Comparison of ENCODE assay signal across 9 cellular contexts in genomic region chr1:45953934-45954333, GRCh38.
DNase-seq lines count a peak whose midpoint lies in the region; ATAC-seq, FAIRE-seq and TF ChIP-seq lines count a peak whose summit lies in the region.
"Had no signal": no experiment of that assay in that cellular context is flagged by ENCODE, and none has a peak within 500 bp of the region (broad histone marks: within the 10 kb centered on the region; RNA-seq: fewer than 3 reads in every experiment).

No MANE protein-coding gene starts in this region.

- no peak overlapping the region for H4K8ac ChIP-seq in trophoblast cell (ENCODE audit: low read depth, low read length)

- H3K79me1 ChIP-seq in trophoblast cell (ENCODE audit: low read length), result no peaks in the 10 kb centered on the region

- no peak overlapping the region for H4K12ac ChIP-seq in trophoblast cell (ENCODE audit: low read depth, low read length)

- H3K4ac ChIP-seq in trophoblast cell (ENCODE audit: low read depth, low read length), result no peak overlapping the region

- peaks cover 23% of the 10 kb centered on the region for H3K4me1 ChIP-seq in cardiac muscle cell (ENCODE audit: low read depth)
- peaks cover 5 to 6% of the 10 kb centered on the region in 2 experiments for H3K4me1 ChIP-seq in trophoblast cell (ENCODE audit: control insufficient read depth in 1 of 2, insufficient read depth in 2 of 2, low read length in 2 of 2)

- no peak for FAIRE-seq in HTR-8/SVneo (lab: Jason Lieb, UNC)

- H3K36me3 ChIP-seq in cardiac muscle cell (no peaks in the 10 kb centered on the region), trophoblast cell (ENCODE audit: control insufficient read depth in 1 of 2, insufficient read depth in 2 of 2, low read length in 2 of 2) (no peaks in the 10 kb centered on the region)

- H3K9me3 ChIP-seq in cardiac muscle cell (ENCODE audit: low read depth) (no peaks in the 10 kb centered on the region), trophoblast cell (ENCODE audit: insufficient read depth, low read depth, low read length) (no peaks in the 10 kb centered on the region)

- no peak overlapping the region for H3K4me2 ChIP-seq in trophoblast cell (ENCODE audit: low read length)

- H3K27me3 ChIP-seq in cardiac muscle cell (no peaks in the 10 kb centered on the region), trophoblast cell (ENCODE audit: insufficient read depth, low read length) (no peaks in the 10 kb centered on the region)

- H3K79me2 ChIP-seq in trophoblast cell (ENCODE audit: control insufficient read depth, insufficient read depth, low read length, poor library complexity), result no peaks in the 10 kb centered on the region

- no peak overlapping the region for H2BK5ac ChIP-seq in trophoblast cell (ENCODE audit: low read depth, low read length, poor library complexity)

- H4K91ac ChIP-seq in trophoblast cell (ENCODE audit: low read depth, low read length), result no peak overlapping the region

- WGBS in trophoblast cell (ENCODE audit: extremely low coverage, insufficient coverage, insufficient read length), result no CpG with 5 or more reads among the region's 2 CpGs

- no peak for TF ChIP-seq CTCF in cardiac muscle cell (IDR thresholded peaks at IDR 0.05; ENCODE audit: low read depth, low read length)

- H3K27ac ChIP-seq in cardiac muscle cell (peak overlapping the region; percentile 71), trophoblast cell (ENCODE audit: low read depth, low read length) (peak overlapping the region; percentile 23)

- H2AK5ac ChIP-seq in trophoblast cell (ENCODE audit: low read length), result no peak overlapping the region

- no peak overlapping the region for H3K14ac ChIP-seq in trophoblast cell (ENCODE audit: low read length)

- no peak overlapping the region for H2AFZ ChIP-seq in trophoblast cell (ENCODE audit: insufficient read depth, low read length, poor library complexity)

- DNase-seq in GM03348 (ENCODE audit: low spot score), result peak; percentile 44
- peak; percentile 2 to 21 for DNase-seq in cardiac muscle cell (ENCODE audit: low read depth in 1 of 2, low spot score in 1 of 2)
- no peak for DNase-seq in trophoblast cell
- DNase-seq in central memory CD4-positive, alpha-beta T cell, result no peak
- no peak for DNase-seq in germinal center (ENCODE audit: low spot score)
- no peak for DNase-seq in HTR-8/SVneo (ENCODE audit: insufficient read length, low spot score)
- DNase-seq in activated naive CD4-positive, alpha-beta T cell (lab: John Stamatoyannopoulos, UW), result no peak
- DNase-seq: NCI-H1417 treated with DMSO at 0.1 percent for 48 hours had no signal

- no peak overlapping the region for H2BK120ac ChIP-seq in trophoblast cell (ENCODE audit: insufficient read depth, low read length, poor library complexity)

- H2BK12ac ChIP-seq in trophoblast cell (ENCODE audit: low read length), result peak overlapping the region; percentile 79

- no peak overlapping the region for H3K9ac ChIP-seq in trophoblast cell (ENCODE audit: low read length)

- no peak overlapping the region for H3K23ac ChIP-seq in trophoblast cell (ENCODE audit: low read length)

- no peak overlapping the region for H3K18ac ChIP-seq in trophoblast cell (ENCODE audit: low read length)

- H3K4me3 ChIP-seq in cardiac muscle cell (no peak overlapping the region), trophoblast cell (ENCODE audit: low read depth, low read length) (no peak overlapping the region)

- ATAC-seq in SK-N-SH treated with all-trans-retinoic acid at 6 μM for 48 hours, result peak; percentile 52

TF ChIP-seq in SK-N-SH treated with all-trans-retinoic acid at 6 μM for 48 hours, 23 proteins besides CTCF, POLR2A, EP300 and RAD21:
- TF ChIP-seq GLIS3 (CRISPR knock-in tag; IDR thresholded peaks at IDR 0.05), result no peak
- no peak for TF ChIP-seq BACH2 (CRISPR knock-in tag; IDR thresholded peaks at IDR 0.05; ENCODE audit: borderline replicate concordance)
- no peak for TF ChIP-seq ESRRG (CRISPR knock-in tag; IDR thresholded peaks at IDR 0.05)
- TF ChIP-seq TCF4 (CRISPR knock-in tag; IDR thresholded peaks at IDR 0.05; ENCODE audit: borderline replicate concordance), result no peak
- TF ChIP-seq ISL1 (CRISPR knock-in tag; IDR thresholded peaks at IDR 0.05), result no peak
- TF ChIP-seq CSRNP3 (CRISPR knock-in tag; IDR thresholded peaks at IDR 0.05), result no peak
- TF ChIP-seq ZC3H10 (CRISPR knock-in tag; IDR thresholded peaks at IDR 0.05), result no peak
- TF ChIP-seq SNAI2 (CRISPR knock-in tag; IDR thresholded peaks at IDR 0.05), result no peak

Comparison
In these comparisons a context has a peak if more than half of its experiments do, and no peak if none do; other contexts are left out.
1. DNase-seq: peak in GM03348 (single experiment) and cardiac muscle cell (2 of 2); none in trophoblast cell (0 of 2), central memory CD4-positive, alpha-beta T cell (single experiment), germinal center (single experiment), HTR-8/SVneo (single experiment) and activated naive CD4-positive, alpha-beta T cell (0 of 4).